Comparison of ENCODE assay signal across 12 cellular contexts in the genomic region with DNA sequence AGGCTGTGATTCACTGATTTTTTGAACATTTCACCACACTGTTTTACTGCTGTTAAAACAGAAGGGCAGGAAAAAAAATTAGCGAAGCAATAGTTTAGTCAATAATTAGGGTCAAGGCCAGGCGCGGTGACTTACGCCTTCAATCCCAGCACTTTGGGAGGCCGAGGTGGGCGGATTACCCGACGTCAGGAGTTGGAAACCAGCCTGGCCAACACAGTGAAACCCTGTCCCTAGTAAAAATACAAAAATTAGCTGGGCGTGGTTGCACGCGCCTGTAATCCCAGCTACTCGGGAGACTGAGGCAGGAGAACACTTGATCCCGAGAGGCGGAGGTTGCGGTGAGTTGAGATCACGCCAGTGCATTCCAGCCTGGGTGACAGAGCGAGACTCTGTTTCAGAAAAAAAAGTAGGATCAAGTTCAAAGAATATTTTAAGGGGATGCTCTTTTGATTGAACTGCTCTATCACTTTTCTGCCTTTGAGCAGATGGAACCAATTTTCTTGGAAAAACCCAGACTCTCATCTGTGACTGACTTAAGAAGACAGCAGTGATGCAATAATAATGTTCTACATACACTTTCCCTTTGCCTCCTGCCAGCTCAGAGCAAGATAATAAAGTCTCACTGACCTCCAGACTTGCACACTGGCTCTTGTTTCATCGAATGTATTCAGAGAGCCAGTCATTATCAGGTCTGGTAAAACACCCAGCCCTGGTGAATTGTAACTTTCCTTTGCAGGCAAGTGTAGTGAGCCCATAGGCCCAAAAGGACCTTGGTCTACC. TPM values are rescaled to one million over a fixed set of nuclear protein-coding genes. Genes with fewer than 3 reads are reported as not detected.
DNase-seq lines count a peak whose midpoint lies in the region; TF ChIP-seq lines count a peak whose summit lies in the region.
"Had no signal": no experiment of that assay in that cellular context is flagged by ENCODE, and none has a peak within 500 bp of the region (broad histone marks: within the 10 kb centered on the region; RNA-seq: fewer than 3 reads in every experiment).

No MANE protein-coding gene starts in this region.

- H3K27me3 ChIP-seq in hepatocyte (no peaks in the 10 kb centered on the region), uterus (no peaks in the 10 kb centered on the region), SJCRH30 (no peaks in the 10 kb centered on the region)
- H3K27me3 ChIP-seq: upper lobe of left lung had no signal

- no peak overlapping the region for H2AFZ ChIP-seq in hepatocyte

- H3K36me3 Mint-ChIP-seq in activated naive CD4-positive, alpha-beta T cell treated with anti-CD3 and anti-CD28 coated beads, Interleukin-2, amount 50 U/mL, for 24 hours, result peaks cover 7% of the 10 kb centered on the region
- H3K36me3 Mint-ChIP-seq in activated T-helper 1 cell treated with anti-CD3 and anti-CD28 coated beads, Interleukin-12 subunit alpha, Interleukin-12 subunit beta, Interleukin-2, Interleukin-4 antibody, amounts not matched to agents 30 ng/mL and 10 ng/mL and 1 ng/mL, durations not matched to agents 14 hours and 24 hours and 36 hours (ENCODE audit: low read depth), result peaks cover 9% of the 10 kb centered on the region

- no peaks in the 10 kb centered on the region for H3K9me3 Mint-ChIP-seq in activated naive CD4-positive, alpha-beta T cell treated with anti-CD3 and anti-CD28 coated beads, Interleukin-2, amount 50 U/mL, for 24 hours
- H3K9me3 Mint-ChIP-seq in activated T-helper 1 cell treated with anti-CD3 and anti-CD28 coated beads, Interleukin-12 subunit alpha, Interleukin-12 subunit beta, Interleukin-2, Interleukin-4 antibody, amounts not matched to agents 30 ng/mL and 10 ng/mL and 1 ng/mL, durations not matched to agents 14 hours and 24 hours and 36 hours, result no peaks in the 10 kb centered on the region
- H3K9me3 Mint-ChIP-seq: effector memory CD8-positive, alpha-beta T cell had no signal

- H3K27ac ChIP-seq in hepatocyte (peak overlapping the region; percentile 90), uterus (peak overlapping the region; percentile 35 to 77), SJCRH30 (no peak overlapping the region)

- peaks cover 31% of the 10 kb centered on the region for H3K79me2 ChIP-seq in hepatocyte

- H3K4me2 ChIP-seq in hepatocyte, result peak overlapping the region; percentile 5

- H3K4me1 ChIP-seq in hepatocyte (ENCODE audit: insufficient read depth) (peaks cover 12% of the 10 kb centered on the region), uterus (peaks cover 0 to 8% of the 10 kb centered on the region in 2 donors), SJCRH30 (no peaks in the 10 kb centered on the region)

- 58% methylated on average over 18 of the region's 18 CpGs for WGBS in hepatocyte (ENCODE audit: low lambda C conversion rate, missing lambda C conversion rate)

- H4K20me1 ChIP-seq in hepatocyte (ENCODE audit: insufficient read depth, poor library complexity, severe bottlenecking), result no peaks in the 10 kb centered on the region

- no peak for TF ChIP-seq CTCF in hepatocyte (IDR thresholded peaks at IDR 0.05; ENCODE audit: poor library complexity)
- no peak for TF ChIP-seq CTCF in uterus (IDR thresholded peaks at IDR 0.05)

- peaks cover 21% of the 10 kb centered on the region for H3K4me1 Mint-ChIP-seq in activated naive CD4-positive, alpha-beta T cell treated with anti-CD3 and anti-CD28 coated beads, Interleukin-2, amount 50 U/mL, for 24 hours
- peaks cover 33% of the 10 kb centered on the region for H3K4me1 Mint-ChIP-seq in activated T-helper 1 cell treated with anti-CD3 and anti-CD28 coated beads, Interleukin-12 subunit alpha, Interleukin-12 subunit beta, Interleukin-2, Interleukin-4 antibody, amounts not matched to agents 30 ng/mL and 10 ng/mL and 1 ng/mL, durations not matched to agents 14 hours and 24 hours and 36 hours (ENCODE audit: low read depth)

- no peak for DNase-seq in activated naive CD4-positive, alpha-beta T cell treated with anti-CD3 and anti-CD28 coated beads, Interleukin-2, amount 50 U/mL, for 16 hours
- DNase-seq in activated T-helper 1 cell treated with anti-CD3 and anti-CD28 coated beads, Interleukin-12 subunit alpha, Interleukin-12 subunit beta, Interleukin-2, Interleukin-4 antibody, amounts not matched to agents 30 ng/mL and 10 ng/mL and 1 ng/mL, durations not matched to agents 14 hours and 24 hours and 36 hours (ENCODE audit: low spot score), result no peak
- DNase-seq in hepatocyte (ENCODE audit: low spot score), result peak; percentile 77
- DNase-seq in uterus, result peak; percentile 37 to 70
- DNase-seq in middle frontal gyrus (ENCODE audit: extremely low spot score, low spot score), result no peak
- DNase-seq in SJCRH30, result no peak
- no peak for DNase-seq in DMS53 (lab: John Stamatoyannopoulos, UW)
- DNase-seq: effector memory CD8-positive, alpha-beta T cell; left cardiac atrium; stimulated activated CD4-positive, alpha-beta T cell treated with anti-CD3 and anti-CD28 coated beads, Interleukin-12 subunit alpha, Interleukin-12 subunit beta, amount 100 ng/mL, for 4 hours; upper lobe of left lung had no signal

- peaks cover 2% of the 10 kb centered on the region for H3K27me3 Mint-ChIP-seq in activated naive CD4-positive, alpha-beta T cell treated with anti-CD3 and anti-CD28 coated beads, Interleukin-2, amount 50 U/mL, for 24 hours
- no peaks in the 10 kb centered on the region for H3K27me3 Mint-ChIP-seq in activated T-helper 1 cell treated with anti-CD3 and anti-CD28 coated beads, Interleukin-12 subunit alpha, Interleukin-12 subunit beta, Interleukin-2, Interleukin-4 antibody, amounts not matched to agents 30 ng/mL and 10 ng/mL and 1 ng/mL, durations not matched to agents 14 hours and 24 hours and 36 hours (ENCODE audit: insufficient read depth)

- H3K9me3 ChIP-seq in hepatocyte (ENCODE audit: low read depth), result no peaks in the 10 kb centered on the region
- H3K9me3 ChIP-seq in uterus, result no peaks in the 10 kb centered on the region
- no peaks in the 10 kb centered on the region for H3K9me3 ChIP-seq in SJCRH30 (replicated peaks)
- H3K9me3 ChIP-seq: upper lobe of left lung had no signal

- intact Hi-C loops in activated T-helper 1 cell treated with anti-CD3 and anti-CD28 coated beads, Interleukin-12 subunit alpha, Interleukin-12 subunit beta, Interleukin-2, Interleukin-4 antibody, amounts not matched to agents 30 ng/mL and 10 ng/mL and 1 ng/mL, durations not matched to agents 14 hours and 24 hours and 36 hours (cut with micrococcal nuclease), result loop anchor here (10.0 kb wide), 1 partner anchor 340 kb away; no protein-coding TSS in a partner anchor
- intact Hi-C loops in uterus (cut with DNase I; ENCODE audit: low total_unique reads), result no loop called here

- no peak overlapping the region for H3K4me3 Mint-ChIP-seq in activated naive CD4-positive, alpha-beta T cell treated with anti-CD3 and anti-CD28 coated beads, Interleukin-2, amount 50 U/mL, for 24 hours
- H3K4me3 Mint-ChIP-seq in activated T-helper 1 cell treated with anti-CD3 and anti-CD28 coated beads, Interleukin-12 subunit alpha, Interleukin-12 subunit beta, Interleukin-2, Interleukin-4 antibody, amounts not matched to agents 30 ng/mL and 10 ng/mL and 1 ng/mL, durations not matched to agents 14 hours and 24 hours and 36 hours, result peak overlapping the region; percentile 67

- no peak for TF ChIP-seq POLR2A in uterus (IDR thresholded peaks at IDR 0.05)

- H3K4me3 ChIP-seq in hepatocyte (no peak overlapping the region), uterus (no peak overlapping the region), SJCRH30 (no peak overlapping the region)

- H3K9me2 ChIP-seq in hepatocyte (replicated peaks; ENCODE audit: insufficient read depth), result no peaks in the 10 kb centered on the region

- H3K36me3 ChIP-seq in hepatocyte (replicated peaks; ENCODE audit: insufficient read depth, low read depth) (no peaks in the 10 kb centered on the region), uterus (no peaks in the 10 kb centered on the region), SJCRH30 (0 out of 2 replicates have a peak, but pooled peaks cover 2% of the 10 kb centered on the region)

- peak overlapping the region; percentile 74 for H3K27ac Mint-ChIP-seq in activated naive CD4-positive, alpha-beta T cell treated with anti-CD3 and anti-CD28 coated beads, Interleukin-2, amount 50 U/mL, for 24 hours
- H3K27ac Mint-ChIP-seq in activated T-helper 1 cell treated with anti-CD3 and anti-CD28 coated beads, Interleukin-12 subunit alpha, Interleukin-12 subunit beta, Interleukin-2, Interleukin-4 antibody, amounts not matched to agents 30 ng/mL and 10 ng/mL and 1 ng/mL, durations not matched to agents 14 hours and 24 hours and 36 hours, result peak overlapping the region; percentile 23

RNA-seq across cellular contexts. Expression of gene PPA1, which starts 1.6 kb away (rescaled TPM):
- total RNA-seq in activated T-helper 1 cell treated with anti-CD3 and anti-CD28 coated beads, Interleukin-12 subunit alpha, Interleukin-12 subunit beta, Interleukin-2, Interleukin-4 antibody, amounts not matched to agents 30 ng/mL and 10 ng/mL and 1 ng/mL, durations not matched to agents 14 hours and 24 hours and 36 hours, result 374 and 393 TPM in 2 replicates
- 156 and 175 TPM in 2 replicates for total RNA-seq in hepatocyte
- 106 and 131 TPM in 2 replicates for polyA plus RNA-seq in hepatocyte
- 100 to 1,000 TPM in 1 of 4 donors, 10 to 100 TPM in 3; 48.5 to 107 (median 69.8) TPM for total RNA-seq in uterus
- 123 and 125 TPM in 2 replicates for total RNA-seq in SJCRH30 (2014; rRNA removed; shearing (Covaris generic))

RNA-seq across cellular contexts. Expression of gene NPFFR1, which starts 48.9 kb away (rescaled TPM):
- total RNA-seq in activated T-helper 1 cell treated with anti-CD3 and anti-CD28 coated beads, Interleukin-12 subunit alpha, Interleukin-12 subunit beta, Interleukin-2, Interleukin-4 antibody, amounts not matched to agents 30 ng/mL and 10 ng/mL and 1 ng/mL, durations not matched to agents 14 hours and 24 hours and 36 hours, result not detected in 2 replicates
- total RNA-seq in hepatocyte (not detected in 2 replicates), uterus (1 to 10 TPM in 1 of 4 donors, under 1 TPM in 1, not detected in 2; 0.43 to 2.1 TPM)
- polyA plus RNA-seq in hepatocyte, result not detected in 2 replicates
- not detected in 2 replicates for total RNA-seq in SJCRH30 (2014; rRNA removed; shearing (Covaris generic))

Comparison
In these comparisons a context has a peak if more than half of its experiments do, and no peak if none do; other contexts are left out.
1. DNase-seq: peak in hepatocyte (single experiment) and uterus (2 of 2); none in activated naive CD4-positive, alpha-beta T cell treated with anti-CD3 and anti-CD28 coated beads, Interleukin-2, amount 50 U/mL, for 16 hours (single experiment), activated T-helper 1 cell treated with anti-CD3 and anti-CD28 coated beads, Interleukin-12 subunit alpha, Interleukin-12 subunit beta, Interleukin-2, Interleukin-4 antibody, amounts not matched to agents 30 ng/mL and 10 ng/mL and 1 ng/mL, durations not matched to agents 14 hours and 24 hours and 36 hours (single experiment), middle frontal gyrus (single experiment), SJCRH30 (0 of 2) and DMS53 (single experiment).